ENCODE assay signal across 10 cellular contexts in the genomic region with DNA sequence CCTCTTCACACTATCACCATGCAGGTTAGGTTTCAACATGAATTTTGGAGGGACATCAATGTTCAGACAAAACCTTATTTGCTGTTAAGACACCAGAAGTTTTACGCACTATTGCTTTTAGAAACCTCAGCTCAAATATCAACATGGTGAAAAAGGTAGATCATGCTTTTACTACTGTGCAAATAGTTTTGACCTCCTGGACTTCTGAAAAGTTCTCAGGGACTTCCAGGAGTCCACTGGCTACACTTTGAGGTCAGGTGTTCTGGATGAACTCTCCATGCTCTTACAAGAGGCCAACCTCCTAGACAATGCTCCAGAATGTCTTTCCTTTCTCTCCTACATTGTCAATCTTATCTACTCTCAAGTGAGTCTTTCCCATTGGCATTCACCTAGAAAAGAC.
"Had no signal": no experiment of that assay in that cellular context is flagged by ENCODE, and none has a peak within 500 bp of the region (broad histone marks: within the 10 kb centered on the region; RNA-seq: fewer than 3 reads in every experiment).

No MANE protein-coding gene starts in this region.

- FAIRE-seq: K562 had no signal

- ATAC-seq: HCT116, K562 had no signal

- H3K9ac ChIP-seq: GM23248 had no signal

- H3K27ac ChIP-seq: GM23248, HL-60 had no signal

- H3K9me3 ChIP-seq: HAP-1 had no signal

- H3K36me3 ChIP-seq: HAP-1 had no signal

- H3K4me1 ChIP-seq: HAP-1 had no signal

- DNase-seq: GM23248, GOT3, H7, HFFc6, IMR-90, KG1 had no signal

- H3K4me3 ChIP-seq: GM23248, HAP-1, K562 had no signal
